ENCODE assay signal across 8 cellular contexts in genomic region chr3:66138336-66139234, GRCh38.
A peak's percentile ranks its signal among the peaks of the same experiment; 100 is the strongest.
DNase-seq lines count a peak whose midpoint lies in the region; ATAC-seq and TF ChIP-seq lines count a peak whose summit lies in the region.

No MANE protein-coding gene starts in this region.

- TF ChIP-seq POLR2A in esophagus muscularis mucosa (IDR thresholded peaks at IDR 0.05; ENCODE audit: low read depth) = no peak

- H3K36me3 ChIP-seq in MG63 = no peaks in the 10 kb centered on the region
- no peaks in the 10 kb centered on the region for H3K36me3 ChIP-seq in SK-N-MC (ENCODE audit: insufficient read depth, low read length)
- no peaks in the 10 kb centered on the region for H3K36me3 ChIP-seq in esophagus muscularis mucosa

- H3K27ac ChIP-seq in SK-N-MC (no peak overlapping the region), esophagus muscularis mucosa (replicated peaks in 1 of 4) (no peak overlapping the region)

- no peaks in the 10 kb centered on the region for H3K9me3 ChIP-seq in MG63
- H3K9me3 ChIP-seq in SK-N-MC (ENCODE audit: low read depth, low read length) = no peaks in the 10 kb centered on the region
- no peaks in the 10 kb centered on the region for H3K9me3 ChIP-seq in esophagus muscularis mucosa

- no peak for ATAC-seq in HG02884 (IDR thresholded peaks at IDR 0.05; ENCODE audit: unreplicated experiment)

- peak; percentile 71 for DNase-seq in AG08396 (ENCODE audit: low spot score)
- DNase-seq in MG63 = peak; percentile 45
- peak; percentile 10 for DNase-seq in SK-N-MC (ENCODE audit: low read depth, low spot score)
- no peak for DNase-seq in esophagus muscularis mucosa (ENCODE audit: extremely low spot score)
- DNase-seq in myocyte (ENCODE audit: low read depth) = peak; percentile 81
- no peak for DNase-seq in middle frontal gyrus (ENCODE audit: extremely low spot score, low spot score)

- H3K4me3 ChIP-seq in GM12875 (ENCODE audit: low read depth, low read length) = no peak overlapping the region
- no peak overlapping the region for H3K4me3 ChIP-seq in MG63
- no peak overlapping the region for H3K4me3 ChIP-seq in SK-N-MC
- H3K4me3 ChIP-seq in esophagus muscularis mucosa = no peak overlapping the region

- 14% methylated on average over 6 of the region's 6 CpGs for WGBS in esophagus muscularis mucosa

- H3K9ac ChIP-seq in SK-N-MC (ENCODE audit: insufficient read length) = no peak overlapping the region

- no peaks in the 10 kb centered on the region for H3K27me3 ChIP-seq in MG63
- no peaks in the 10 kb centered on the region for H3K27me3 ChIP-seq in esophagus muscularis mucosa

- TF ChIP-seq CTCF in GM12875 (IDR thresholded peaks at IDR 0.05; ENCODE audit: borderline replicate concordance, insufficient read depth, low read depth, low read length) = peak; percentile 60; the same call in 1 of the 2 replicates
- peak; percentile 74 to 84 (median 77) for TF ChIP-seq CTCF in esophagus muscularis mucosa (IDR thresholded peaks at IDR 0.05)

- H3K4me1 ChIP-seq in esophagus muscularis mucosa = peaks cover 0 to 9% (median 5%) of the 10 kb centered on the region in 4 donors

- TF ChIP-seq EP300 in esophagus muscularis mucosa (IDR thresholded peaks at IDR 0.05) = no peak

- intact Hi-C loops in esophagus muscularis mucosa (cut with DNase I) = loop anchor here (1.0 kb wide), 1 partner anchor 352 kb away; no protein-coding TSS in a partner anchor

Comparison
In these comparisons a context has a peak if more than half of its experiments do, and no peak if none do; other contexts are left out.
1. DNase-seq: peak in AG08396 (single experiment), MG63 (single experiment), SK-N-MC (single experiment) and myocyte (single experiment); none in esophagus muscularis mucosa (single experiment) and middle frontal gyrus (single experiment).